Comparison of ENCODE assay signal across 13 cellular contexts in the genomic region with DNA sequence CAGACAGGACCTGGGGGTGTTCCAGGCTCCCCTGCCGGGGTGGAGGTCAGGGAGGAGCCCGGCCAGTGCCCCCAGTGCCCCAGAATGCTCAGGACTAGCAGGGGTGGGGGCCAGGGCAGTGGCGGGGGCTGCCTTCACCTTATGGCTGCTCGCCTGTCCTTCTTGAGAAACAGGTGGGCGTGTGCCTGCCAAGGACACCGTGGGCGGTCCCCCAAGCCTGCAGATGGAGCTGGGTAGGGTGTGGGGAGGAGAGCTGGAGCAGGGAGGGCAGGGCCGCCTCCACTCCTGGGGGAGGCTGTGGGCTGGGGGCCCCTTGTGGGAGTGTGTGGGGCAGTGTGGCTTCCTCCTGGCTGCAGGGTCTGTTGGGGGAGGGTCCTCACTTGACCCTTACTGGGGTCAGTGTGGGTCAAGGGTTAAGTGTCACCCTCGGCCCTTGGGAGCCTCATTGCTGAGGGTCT.
A peak's percentile ranks its signal among the peaks of the same experiment; 100 is the strongest.
DNase-seq lines count a peak whose midpoint lies in the region; ATAC-seq, FAIRE-seq and TF ChIP-seq lines count a peak whose summit lies in the region.
"Had no signal": no experiment of that assay in that cellular context is flagged by ENCODE, and none has a peak within 500 bp of the region (broad histone marks: within the 10 kb centered on the region; RNA-seq: fewer than 3 reads in every experiment).

No MANE protein-coding gene starts in this region.

- no peak for TF ChIP-seq RAD21 in HepG2 (CRISPR knock-in tag; IDR thresholded peaks at IDR 0.05)

- no peak for FAIRE-seq in HepG2 (lab: Jason Lieb, UNC)
- FAIRE-seq: bronchial epithelial cell, islet of Langerhans had no signal

- BruUV-seq in HepG2 (replicated peaks; lab: Mats Ljungman, UMichigan), result no TSS peak
- no TSS peak for BruUV-seq in MCF 10A (replicated peaks; lab: Mats Ljungman, UMichigan)

- no peak overlapping the region for H3K4me3 Mint-ChIP-seq in MCF 10A (ENCODE audit: unreplicated experiment)

- TF ChIP-seq CTCF in NB4 (IDR thresholded peaks at IDR 0.05; ENCODE audit: low read depth, low read length), result no peak
- TF ChIP-seq CTCF in HepG2 (CRISPR knock-in tag; IDR thresholded peaks at IDR 0.05), result no peak
- no peak for TF ChIP-seq CTCF in MCF 10A (IDR thresholded peaks at IDR 0.05; ENCODE audit: unreplicated experiment)

- no peak overlapping the region for H2AFZ ChIP-seq in HepG2 (ENCODE audit: low read length)

- H3K27me3 ChIP-seq in HepG2 (ENCODE audit: control insufficient read depth in 1 of 2, insufficient read depth in 2 of 2, low read length in 2 of 2) (no peaks in the 10 kb centered on the region), thymus (ENCODE audit: control insufficient read depth, insufficient read depth) (no peaks in the 10 kb centered on the region), HAP-1 (ENCODE audit: low read depth) (no peaks in the 10 kb centered on the region)

- DNase-seq in NB4 (ENCODE audit: low read depth), result peak; percentile 45
- DNase-seq in cerebellar cortex (ENCODE audit: low spot score), result peak; percentile 66
- no peak for DNase-seq in HepG2 (ENCODE audit: low spot score)
- no peak for DNase-seq in HAP-1 (ENCODE audit: low spot score in 2 of 2)
- DNase-seq in activated CD8-positive, alpha-beta memory T cell treated with anti-CD3 and anti-CD28 coated beads for 24 hours, result no peak
- no peak for DNase-seq in MCF 10A (ENCODE audit: unreplicated experiment)
- DNase-seq in KG1 (lab: John Stamatoyannopoulos, UW), result no peak
- DNase-seq: HCEC 1CT; stimulated activated CD4-positive, alpha-beta T cell treated with anti-CD3 and anti-CD28 coated beads, Interleukin-4, amount 100 ng/mL, for 1 hour had no signal

- no peak overlapping the region for H3K27ac ChIP-seq in HepG2 (ENCODE audit: extremely low read length, insufficient read depth, low read length)
- H3K27ac ChIP-seq in thymus (ENCODE audit: low read depth), result peak overlapping the region; percentile 18

- H3K27me3 Mint-ChIP-seq in MCF 10A (ENCODE audit: insufficient read depth, unreplicated experiment), result no peaks in the 10 kb centered on the region

- no peak overlapping the region for H3K4me2 ChIP-seq in HepG2 (ENCODE audit: low read depth, low read length)

- peaks cover 26% of the 10 kb centered on the region for H3K36me3 Mint-ChIP-seq in MCF 10A (ENCODE audit: insufficient read depth, unreplicated experiment)

- no peak overlapping the region for H3K4me3 ChIP-seq in NB4 (ENCODE audit: low read depth, low read length)
- H3K4me3 ChIP-seq in HepG2 (replicated peaks in 1 of 3; ENCODE audit: insufficient read depth in 1 of 3, low read depth in 2 of 3, low read length in 3 of 3), result no peak overlapping the region
- H3K4me3 ChIP-seq in thymus (ENCODE audit: low read length), result no peak overlapping the region
- no peak overlapping the region for H3K4me3 ChIP-seq in HAP-1

- H3K9me3 Mint-ChIP-seq in MCF 10A (ENCODE audit: unreplicated experiment), result no peaks in the 10 kb centered on the region

- H3K79me2 ChIP-seq in HepG2 (ENCODE audit: insufficient read depth, low read length), result no peaks in the 10 kb centered on the region

- H3K9me3 ChIP-seq in HepG2 (ENCODE audit: low read length), result no peaks in the 10 kb centered on the region
- H3K9me3 ChIP-seq in thymus (ENCODE audit: control insufficient read depth), result no peaks in the 10 kb centered on the region
- H3K9me3 ChIP-seq in HAP-1, result no peaks in the 10 kb centered on the region

- H3K4me1 Mint-ChIP-seq in MCF 10A (ENCODE audit: insufficient read depth, unreplicated experiment), result no peaks in the 10 kb centered on the region

- TF ChIP-seq EP300 in HepG2 (IDR thresholded peaks at IDR 0.05; ENCODE audit: low read depth in 2 of 2, low read length in 2 of 2) (no peak), HepG2 (CRISPR knock-in tag; IDR thresholded peaks at IDR 0.05; ENCODE audit: borderline replicate concordance) (no peak)

- intact Hi-C loops in HepG2 (cut with micrococcal nuclease; ENCODE audit: unreplicated experiment), result no loop called here
- intact Hi-C loops in MCF 10A (cut with micrococcal nuclease), result no loop called here

- no peak overlapping the region for H3K9ac ChIP-seq in HepG2 (ENCODE audit: insufficient read depth, low read depth, low read length)

- H4K20me1 ChIP-seq in HepG2 (ENCODE audit: insufficient read depth, low read length), result no peaks in the 10 kb centered on the region

- 88% methylated on average over 7 of the region's 9 CpGs for WGBS in HepG2 (ENCODE audit: low lambda C conversion rate)
- 83% methylated on average over 9 of the region's 9 CpGs for WGBS in thymus

- TF ChIP-seq POLR2A in NB4 (IDR thresholded peaks at IDR 0.05; ENCODE audit: extremely low read depth, insufficient read length) (no peak), HepG2 (IDR thresholded peaks at IDR 0.05; ENCODE audit: insufficient read depth in 1 of 2, low read depth in 2 of 2, low read length in 2 of 2) (no peak)

- no peak for ATAC-seq in HepG2
- ATAC-seq: esophagus mucosa had no signal

- CTCF ChIA-PET in HepG2 (lab: Yijun Ruan, JAX; ENCODE audit: low intra/inter-chr PET ratio, low total read pairs) (no interaction called here), MCF 10A (lab: Yijun Ruan, JAX) (no interaction called here)

- H3K36me3 ChIP-seq in HepG2 (replicated peaks in 1 of 2; ENCODE audit: control insufficient read depth in 1 of 2, insufficient read depth in 2 of 2, low read length in 2 of 2), result peaks cover 0 to 2% of the 10 kb centered on the region in 2 experiments; a peak in 1 of 5 replicates
- H3K36me3 ChIP-seq in thymus (ENCODE audit: control insufficient read depth, insufficient read depth), result peaks cover 25% of the 10 kb centered on the region
- no peaks in the 10 kb centered on the region; the same call in 1 of the 2 replicates for H3K36me3 ChIP-seq in HAP-1 (replicated peaks)

- no peak overlapping the region for H3K27ac Mint-ChIP-seq in MCF 10A (ENCODE audit: low read depth, unreplicated experiment)

- in situ Hi-C loops in HepG2 (cut with HindIII; ENCODE audit: extremely low pct_ligation_motif_present, low pct_unique_long_range_greater_than_20kb) (no loop called here), HAP-1 (cut with MboI; ENCODE audit: low sequenced_read_pairs) (no loop called here)

- H3K4me1 ChIP-seq in HepG2 (ENCODE audit: insufficient read depth, low read length) (no peaks in the 10 kb centered on the region), thymus (ENCODE audit: control insufficient read depth, insufficient read depth, low read length) (peaks cover 45% of the 10 kb centered on the region), HAP-1 (no peaks in the 10 kb centered on the region)

- POLR2A ChIA-PET in HepG2 (lab: Yijun Ruan, JAX), result no interaction called here
- POLR2A ChIA-PET in MCF 10A (lab: Yijun Ruan, JAX), result no interaction called here

TF ChIP-seq in HepG2, 621 proteins besides CTCF, POLR2A, EP300 and RAD21:
- TF ChIP-seq AGO2 (optimal IDR thresholded peaks at IDR 0.05; ENCODE audit: low read depth, low read length), result peak; percentile 45
- TF ChIP-seq, protein P1, sequence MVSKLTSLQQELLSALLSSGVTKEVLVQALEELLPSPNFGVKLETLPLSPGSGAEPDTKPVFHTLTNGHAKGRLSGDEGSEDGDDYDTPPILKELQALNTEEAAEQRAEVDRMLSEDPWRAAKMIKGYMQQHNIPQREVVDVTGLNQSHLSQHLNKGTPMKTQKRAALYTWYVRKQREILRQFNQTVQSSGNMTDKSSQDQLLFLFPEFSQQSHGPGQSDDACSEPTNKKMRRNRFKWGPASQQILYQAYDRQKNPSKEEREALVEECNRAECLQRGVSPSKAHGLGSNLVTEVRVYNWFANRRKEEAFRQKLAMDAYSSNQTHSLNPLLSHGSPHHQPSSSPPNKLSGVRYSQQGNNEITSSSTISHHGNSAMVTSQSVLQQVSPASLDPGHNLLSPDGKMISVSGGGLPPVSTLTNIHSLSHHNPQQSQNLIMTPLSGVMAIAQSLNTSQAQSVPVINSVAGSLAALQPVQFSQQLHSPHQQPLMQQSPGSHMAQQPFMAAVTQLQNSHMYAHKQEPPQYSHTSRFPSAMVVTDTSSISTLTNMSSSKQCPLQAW (CRISPR knock-in tag; IDR thresholded peaks at IDR 0.05), result no peak
TF ChIP-seq in HepG2: peak in this region for 1.

Comparison
In these comparisons a context has a peak if more than half of its experiments do, and no peak if none do; other contexts are left out.
1. DNase-seq: peak in NB4 (single experiment) and cerebellar cortex (single experiment); none in HepG2 (single experiment), HAP-1 (0 of 2), activated CD8-positive, alpha-beta memory T cell treated with anti-CD3 and anti-CD28 coated beads for 24 hours (single experiment), MCF 10A (single experiment) and KG1 (single experiment).